Comparison of ENCODE assay signal across 30 cellular contexts in genomic region chr5:87254035-87254434, GRCh38.
"Had no signal": no experiment of that assay in that cellular context is flagged by ENCODE, and none has a peak within 500 bp of the region (broad histone marks: within the 10 kb centered on the region; RNA-seq: fewer than 3 reads in every experiment).

No MANE protein-coding gene starts in this region.

- DNase-seq: activated CD4-positive, alpha-beta memory T cell treated with anti-CD3 and anti-CD28 coated beads for 36 hours; activated CD4-positive, alpha-beta T cell treated with anti-CD3 and anti-CD28 coated beads for 48 hours; activated CD8-positive, alpha-beta memory T cell treated with anti-CD3 and anti-CD28 coated beads, Interleukin-2, amount 50 U/mL, for 4 hours; activated gamma-delta T cell; activated naive CD4-positive, alpha-beta T cell treated with anti-CD3 and anti-CD28 coated beads, Interleukin-2, amount 10 ng/mL, durations not matched to agents 7 days and 5 days; activated naive CD8-positive, alpha-beta T cell treated with anti-CD3 and anti-CD28 coated beads, Interleukin-2, amount 10 ng/mL, durations not matched to agents 7 days and 5 days; activated T-cell treated with anti-CD3 and anti-CD28 coated beads, Interleukin-2, amount 50 U/mL, for 1 hour; cortex of kidney; effector memory CD8-positive, alpha-beta T cell; erythroblast; foreskin fibroblast; heart left ventricle; hypothalamus; immature natural killer cell; kidney; left colon; naive B cell; occipital lobe; spleen; stimulated activated naive CD4-positive, alpha-beta T cell treated with Interleukin-2 at 50 U/mL for 16 hours; T-helper 9 cell; testis; trophoblast cell; WERI-Rb-1 had no signal

- H3K27me3 ChIP-seq: ascending aorta, heart left ventricle, right atrium auricular region, spleen, testis had no signal

- H3K36me3 Mint-ChIP-seq: activated CD4-positive, alpha-beta memory T cell treated with anti-CD3 and anti-CD28 coated beads for 36 hours; activated naive CD4-positive, alpha-beta T cell treated with anti-CD3 and anti-CD28 coated beads, Interleukin-2, amount 10 ng/mL, durations not matched to agents 7 days and 5 days; brain; immature natural killer cell; mesothelial cell of epicardium; naive B cell had no signal

- H3K4me1 ChIP-seq: ascending aorta, heart left ventricle, right atrium auricular region, spleen, testis had no signal

- H3K27ac Mint-ChIP-seq: activated CD4-positive, alpha-beta memory T cell treated with anti-CD3 and anti-CD28 coated beads for 36 hours; activated naive CD4-positive, alpha-beta T cell treated with anti-CD3 and anti-CD28 coated beads, Interleukin-2, amount 10 ng/mL, durations not matched to agents 7 days and 5 days; activated naive CD8-positive, alpha-beta T cell treated with anti-CD3 and anti-CD28 coated beads, Interleukin-2, amount 10 ng/mL, durations not matched to agents 7 days and 5 days; activated T-helper 1 cell treated with anti-CD3 and anti-CD28 coated beads, Interleukin-12 subunit alpha, Interleukin-12 subunit beta, Interleukin-2, Interleukin-4 antibody, amounts not matched to agents 30 ng/mL and 10 ng/mL and 1 ng/mL, durations not matched to agents 14 hours and 24 hours and 36 hours; brain; effector memory CD8-positive, alpha-beta T cell; mesothelial cell of epicardium had no signal

- H3K9me3 Mint-ChIP-seq: activated CD4-positive, alpha-beta memory T cell treated with anti-CD3 and anti-CD28 coated beads for 36 hours; activated naive CD4-positive, alpha-beta T cell treated with anti-CD3 and anti-CD28 coated beads, Interleukin-2, amount 10 ng/mL, durations not matched to agents 7 days and 5 days; activated naive CD8-positive, alpha-beta T cell treated with anti-CD3 and anti-CD28 coated beads, Interleukin-2, amount 10 ng/mL, durations not matched to agents 7 days and 5 days; activated T-helper 1 cell treated with anti-CD3 and anti-CD28 coated beads, Interleukin-12 subunit alpha, Interleukin-12 subunit beta, Interleukin-2, Interleukin-4 antibody, amounts not matched to agents 30 ng/mL and 10 ng/mL and 1 ng/mL, durations not matched to agents 14 hours and 24 hours and 36 hours; effector memory CD8-positive, alpha-beta T cell; immature natural killer cell; mesothelial cell of epicardium; naive B cell had no signal

- H3K9me3 ChIP-seq: ascending aorta, heart left ventricle, right atrium auricular region, spleen, testis had no signal

- H3K27me3 Mint-ChIP-seq: activated CD4-positive, alpha-beta memory T cell treated with anti-CD3 and anti-CD28 coated beads for 36 hours; effector memory CD8-positive, alpha-beta T cell; naive B cell had no signal

- H3K27ac ChIP-seq: ascending aorta, heart left ventricle, right atrium auricular region, spleen, testis, WERI-Rb-1 had no signal

- H3K36me3 ChIP-seq: ascending aorta, heart left ventricle, right atrium auricular region, spleen, WERI-Rb-1 had no signal

- H3K4me1 Mint-ChIP-seq: activated naive CD4-positive, alpha-beta T cell treated with anti-CD3 and anti-CD28 coated beads, Interleukin-2, amount 10 ng/mL, durations not matched to agents 7 days and 5 days; activated naive CD8-positive, alpha-beta T cell treated with anti-CD3 and anti-CD28 coated beads, Interleukin-2, amount 10 ng/mL, durations not matched to agents 7 days and 5 days; brain; immature natural killer cell; mesothelial cell of epicardium had no signal

- H3K4me3 ChIP-seq: ascending aorta, heart left ventricle, right atrium auricular region, spleen, testis had no signal

- ATAC-seq: activated CD4-positive, CD25-positive, alpha-beta regulatory T cell treated with anti-CD3 and anti-CD28 coated beads, Interleukin-2, amount 50 U/mL, for 24 hours; effector memory CD8-positive, alpha-beta T cell; heart left ventricle; left colon had no signal

- H3K4me3 Mint-ChIP-seq: activated CD4-positive, alpha-beta memory T cell treated with anti-CD3 and anti-CD28 coated beads for 36 hours; activated naive CD4-positive, alpha-beta T cell treated with anti-CD3 and anti-CD28 coated beads, Interleukin-2, amount 10 ng/mL, durations not matched to agents 7 days and 5 days; activated naive CD8-positive, alpha-beta T cell treated with anti-CD3 and anti-CD28 coated beads, Interleukin-2, amount 10 ng/mL, durations not matched to agents 7 days and 5 days; activated T-helper 1 cell treated with anti-CD3 and anti-CD28 coated beads, Interleukin-12 subunit alpha, Interleukin-12 subunit beta, Interleukin-2, Interleukin-4 antibody, amounts not matched to agents 30 ng/mL and 10 ng/mL and 1 ng/mL, durations not matched to agents 14 hours and 24 hours and 36 hours; brain; effector memory CD8-positive, alpha-beta T cell; immature natural killer cell; mesothelial cell of epicardium; naive B cell had no signal
